Comparison of ENCODE assay signal across 1 cellular context in the genomic region with DNA sequence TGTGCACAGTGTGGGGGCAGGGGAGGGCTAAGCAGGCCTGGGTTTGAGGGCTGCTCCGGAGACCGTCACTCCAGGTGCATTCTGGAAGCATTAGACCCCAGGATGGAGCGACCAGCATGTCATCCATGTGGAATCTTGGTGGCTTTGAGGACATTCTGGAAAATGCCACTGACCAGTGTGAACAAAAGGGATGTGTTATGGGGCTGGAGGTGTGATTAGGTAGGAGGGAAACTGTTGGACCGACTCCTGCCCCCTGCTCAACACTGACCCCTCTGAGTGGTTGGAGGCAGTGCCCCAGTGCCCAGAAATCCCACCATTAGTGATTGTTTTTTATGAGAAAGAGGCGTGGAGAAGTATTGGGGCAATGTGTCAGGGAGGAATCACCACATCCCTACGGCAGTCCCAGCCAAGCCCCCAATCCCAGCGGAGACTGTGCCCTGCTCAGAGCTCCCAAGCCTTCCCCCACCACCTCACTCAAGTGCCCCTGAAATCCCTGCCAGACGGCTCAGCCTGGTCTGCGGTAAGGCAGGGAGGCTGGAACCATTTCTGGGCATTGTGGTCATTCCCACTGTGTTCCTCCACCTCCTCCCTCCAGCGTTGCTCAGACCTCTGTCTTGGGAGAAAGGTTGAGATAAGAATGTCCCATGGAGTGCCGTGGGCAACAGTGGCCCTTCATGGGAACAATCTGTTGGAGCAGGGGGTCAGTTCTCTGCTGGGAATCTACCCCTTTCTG.
TF ChIP-seq lines count a peak whose summit lies in the region.

No MANE protein-coding gene starts in this region.

TF ChIP-seq in HepG2, 621 proteins besides CTCF, POLR2A, EP300 and RAD21 (continued from another document and continues in another):
- TF ChIP-seq, protein P1, sequence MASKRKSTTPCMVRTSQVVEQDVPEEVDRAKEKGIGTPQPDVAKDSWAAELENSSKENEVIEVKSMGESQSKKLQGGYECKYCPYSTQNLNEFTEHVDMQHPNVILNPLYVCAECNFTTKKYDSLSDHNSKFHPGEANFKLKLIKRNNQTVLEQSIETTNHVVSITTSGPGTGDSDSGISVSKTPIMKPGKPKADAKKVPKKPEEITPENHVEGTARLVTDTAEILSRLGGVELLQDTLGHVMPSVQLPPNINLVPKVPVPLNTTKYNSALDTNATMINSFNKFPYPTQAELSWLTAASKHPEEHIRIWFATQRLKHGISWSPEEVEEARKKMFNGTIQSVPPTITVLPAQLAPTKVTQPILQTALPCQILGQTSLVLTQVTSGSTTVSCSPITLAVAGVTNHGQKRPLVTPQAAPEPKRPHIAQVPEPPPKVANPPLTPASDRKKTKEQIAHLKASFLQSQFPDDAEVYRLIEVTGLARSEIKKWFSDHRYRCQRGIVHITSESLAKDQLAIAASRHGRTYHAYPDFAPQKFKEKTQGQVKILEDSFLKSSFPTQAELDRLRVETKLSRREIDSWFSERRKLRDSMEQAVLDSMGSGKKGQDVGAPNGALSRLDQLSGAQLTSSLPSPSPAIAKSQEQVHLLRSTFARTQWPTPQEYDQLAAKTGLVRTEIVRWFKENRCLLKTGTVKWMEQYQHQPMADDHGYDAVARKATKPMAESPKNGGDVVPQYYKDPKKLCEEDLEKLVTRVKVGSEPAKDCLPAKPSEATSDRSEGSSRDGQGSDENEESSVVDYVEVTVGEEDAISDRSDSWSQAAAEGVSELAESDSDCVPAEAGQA (IDR thresholded peaks at IDR 0.05; ENCODE audit: low read depth), result no peak
- TF ChIP-seq, protein P1 (CRISPR knock-in tag; IDR thresholded peaks at IDR 0.05; ENCODE audit: borderline replicate concordance), result no peak
- TF ChIP-seq FOSL2 (CRISPR knock-in tag; IDR thresholded peaks at IDR 0.05) (0 out of 2 replicates have a peak, but pooled peaks have one; percentile 5), ZFP82 (CRISPR knock-in tag; IDR thresholded peaks at IDR 0.05; ENCODE audit: borderline replicate concordance) (no peak), ZNF615 (CRISPR knock-in tag; IDR thresholded peaks at IDR 0.05; ENCODE audit: borderline replicate concordance) (no peak), ATF7 (IDR thresholded peaks at IDR 0.05) (no peak), ATF7 (CRISPR knock-in tag; IDR thresholded peaks at IDR 0.05) (no peak), RAD51 (IDR thresholded peaks at IDR 0.05; ENCODE audit: borderline replicate concordance) (no peak), ZNF790 (CRISPR knock-in tag; IDR thresholded peaks at IDR 0.05; ENCODE audit: borderline replicate concordance) (no peak), MTF2 (CRISPR knock-in tag; IDR thresholded peaks at IDR 0.05; ENCODE audit: borderline replicate concordance) (no peak), TBX3 (IDR thresholded peaks at IDR 0.05; ENCODE audit: borderline replicate concordance) (no peak), NR2F1 (CRISPR knock-in tag; IDR thresholded peaks at IDR 0.05) (no peak), HDAC2 (CRISPR knock-in tag; IDR thresholded peaks at IDR 0.05) (0 out of 2 replicates have a peak, but pooled peaks have one; percentile 22), ZNF7 (CRISPR knock-in tag; IDR thresholded peaks at IDR 0.05) (no peak), ZNF775 (CRISPR knock-in tag; IDR thresholded peaks at IDR 0.05; ENCODE audit: borderline replicate concordance) (no peak), RFXAP (CRISPR knock-in tag; IDR thresholded peaks at IDR 0.05; ENCODE audit: borderline replicate concordance) (no peak), BRD4 (CRISPR knock-in tag; IDR thresholded peaks at IDR 0.05) (no peak; the same call in 1 of the 2 replicates), ZNF572 (CRISPR knock-in tag; IDR thresholded peaks at IDR 0.05) (peak; percentile 55; the same call in 1 of the 2 replicates), MEIS2 (CRISPR knock-in tag; IDR thresholded peaks at IDR 0.05) (peak; percentile 17; the same call in 1 of the 2 replicates), ESRRA (CRISPR knock-in tag; IDR thresholded peaks at IDR 0.05; ENCODE audit: low read depth) (no peak), ARNT2 (CRISPR knock-in tag; IDR thresholded peaks at IDR 0.05; ENCODE audit: low read depth) (peak; percentile 44; the same call in 1 of the 2 replicates), GABPB1 (CRISPR knock-in tag; IDR thresholded peaks at IDR 0.05) (0 out of 2 replicates have a peak, but pooled peaks have one; percentile 23), SUZ12 (IDR thresholded peaks at IDR 0.05; ENCODE audit: low read depth, low read length) (no peak), KLF12 (CRISPR knock-in tag; IDR thresholded peaks at IDR 0.05; ENCODE audit: borderline replicate concordance) (no peak), MBNL3 (CRISPR knock-in tag; conservative IDR thresholded peaks at IDR 0.05) (no peak), ZNF496 (CRISPR knock-in tag; IDR thresholded peaks at IDR 0.05; ENCODE audit: insufficient replicate concordance) (no peak), HNRNPLL (IDR thresholded peaks at IDR 0.05; ENCODE audit: low read depth, low read length, poor library complexity, severe bottlenecking) (no peak), ZNF224 (CRISPR knock-in tag; IDR thresholded peaks at IDR 0.05) (no peak)
- TF ChIP-seq, protein P2, sequence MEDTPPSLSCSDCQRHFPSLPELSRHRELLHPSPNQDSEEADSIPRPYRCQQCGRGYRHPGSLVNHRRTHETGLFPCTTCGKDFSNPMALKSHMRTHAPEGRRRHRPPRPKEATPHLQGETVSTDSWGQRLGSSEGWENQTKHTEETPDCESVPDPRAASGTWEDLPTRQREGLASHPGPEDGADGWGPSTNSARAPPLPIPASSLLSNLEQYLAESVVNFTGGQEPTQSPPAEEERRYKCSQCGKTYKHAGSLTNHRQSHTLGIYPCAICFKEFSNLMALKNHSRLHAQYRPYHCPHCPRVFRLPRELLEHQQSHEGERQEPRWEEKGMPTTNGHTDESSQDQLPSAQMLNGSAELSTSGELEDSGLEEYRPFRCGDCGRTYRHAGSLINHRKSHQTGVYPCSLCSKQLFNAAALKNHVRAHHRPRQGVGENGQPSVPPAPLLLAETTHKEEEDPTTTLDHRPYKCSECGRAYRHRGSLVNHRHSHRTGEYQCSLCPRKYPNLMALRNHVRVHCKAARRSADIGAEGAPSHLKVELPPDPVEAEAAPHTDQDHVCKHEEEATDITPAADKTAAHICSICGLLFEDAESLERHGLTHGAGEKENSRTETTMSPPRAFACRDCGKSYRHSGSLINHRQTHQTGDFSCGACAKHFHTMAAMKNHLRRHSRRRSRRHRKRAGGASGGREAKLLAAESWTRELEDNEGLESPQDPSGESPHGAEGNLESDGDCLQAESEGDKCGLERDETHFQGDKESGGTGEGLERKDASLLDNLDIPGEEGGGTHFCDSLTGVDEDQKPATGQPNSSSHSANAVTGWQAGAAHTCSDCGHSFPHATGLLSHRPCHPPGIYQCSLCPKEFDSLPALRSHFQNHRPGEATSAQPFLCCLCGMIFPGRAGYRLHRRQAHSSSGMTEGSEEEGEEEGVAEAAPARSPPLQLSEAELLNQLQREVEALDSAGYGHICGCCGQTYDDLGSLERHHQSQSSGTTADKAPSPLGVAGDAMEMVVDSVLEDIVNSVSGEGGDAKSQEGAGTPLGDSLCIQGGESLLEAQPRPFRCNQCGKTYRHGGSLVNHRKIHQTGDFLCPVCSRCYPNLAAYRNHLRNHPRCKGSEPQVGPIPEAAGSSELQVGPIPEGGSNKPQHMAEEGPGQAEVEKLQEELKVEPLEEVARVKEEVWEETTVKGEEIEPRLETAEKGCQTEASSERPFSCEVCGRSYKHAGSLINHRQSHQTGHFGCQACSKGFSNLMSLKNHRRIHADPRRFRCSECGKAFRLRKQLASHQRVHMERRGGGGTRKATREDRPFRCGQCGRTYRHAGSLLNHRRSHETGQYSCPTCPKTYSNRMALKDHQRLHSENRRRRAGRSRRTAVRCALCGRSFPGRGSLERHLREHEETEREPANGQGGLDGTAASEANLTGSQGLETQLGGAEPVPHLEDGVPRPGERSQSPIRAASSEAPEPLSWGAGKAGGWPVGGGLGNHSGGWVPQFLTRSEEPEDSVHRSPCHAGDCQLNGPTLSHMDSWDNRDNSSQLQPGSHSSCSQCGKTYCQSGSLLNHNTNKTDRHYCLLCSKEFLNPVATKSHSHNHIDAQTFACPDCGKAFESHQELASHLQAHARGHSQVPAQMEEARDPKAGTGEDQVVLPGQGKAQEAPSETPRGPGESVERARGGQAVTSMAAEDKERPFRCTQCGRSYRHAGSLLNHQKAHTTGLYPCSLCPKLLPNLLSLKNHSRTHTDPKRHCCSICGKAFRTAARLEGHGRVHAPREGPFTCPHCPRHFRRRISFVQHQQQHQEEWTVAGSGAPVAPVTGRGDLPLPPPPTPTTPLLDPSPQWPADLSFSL (CRISPR knock-in tag; IDR thresholded peaks at IDR 0.05), result no peak
- TF ChIP-seq, protein P3, sequence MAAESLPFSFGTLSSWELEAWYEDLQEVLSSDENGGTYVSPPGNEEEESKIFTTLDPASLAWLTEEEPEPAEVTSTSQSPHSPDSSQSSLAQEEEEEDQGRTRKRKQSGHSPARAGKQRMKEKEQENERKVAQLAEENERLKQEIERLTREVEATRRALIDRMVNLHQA (CRISPR knock-in tag; IDR thresholded peaks at IDR 0.05), result no peak
- TF ChIP-seq, protein P4, sequence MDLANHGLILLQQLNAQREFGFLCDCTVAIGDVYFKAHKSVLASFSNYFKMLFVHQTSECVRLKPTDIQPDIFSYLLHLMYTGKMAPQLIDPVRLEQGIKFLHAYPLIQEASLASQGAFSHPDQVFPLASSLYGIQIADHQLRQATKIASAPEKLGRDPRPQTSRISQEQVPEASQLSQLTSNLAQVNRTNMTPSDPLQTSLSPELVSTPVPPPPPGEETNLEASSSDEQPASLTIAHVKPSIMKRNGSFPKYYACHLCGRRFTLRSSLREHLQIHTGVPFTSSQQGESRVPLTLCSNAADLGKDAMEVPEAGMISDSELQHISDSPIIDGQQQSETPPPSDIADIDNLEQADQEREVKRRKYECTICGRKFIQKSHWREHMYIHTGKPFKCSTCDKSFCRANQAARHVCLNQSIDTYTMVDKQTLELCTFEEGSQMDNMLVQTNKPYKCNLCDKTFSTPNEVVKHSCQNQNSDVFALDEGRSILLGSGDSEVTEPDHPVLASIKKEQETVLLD (CRISPR knock-in tag; IDR thresholded peaks at IDR 0.05; ENCODE audit: low read depth), result no peak; the same call in 1 of the 2 replicates
- TF ChIP-seq, protein P5, sequence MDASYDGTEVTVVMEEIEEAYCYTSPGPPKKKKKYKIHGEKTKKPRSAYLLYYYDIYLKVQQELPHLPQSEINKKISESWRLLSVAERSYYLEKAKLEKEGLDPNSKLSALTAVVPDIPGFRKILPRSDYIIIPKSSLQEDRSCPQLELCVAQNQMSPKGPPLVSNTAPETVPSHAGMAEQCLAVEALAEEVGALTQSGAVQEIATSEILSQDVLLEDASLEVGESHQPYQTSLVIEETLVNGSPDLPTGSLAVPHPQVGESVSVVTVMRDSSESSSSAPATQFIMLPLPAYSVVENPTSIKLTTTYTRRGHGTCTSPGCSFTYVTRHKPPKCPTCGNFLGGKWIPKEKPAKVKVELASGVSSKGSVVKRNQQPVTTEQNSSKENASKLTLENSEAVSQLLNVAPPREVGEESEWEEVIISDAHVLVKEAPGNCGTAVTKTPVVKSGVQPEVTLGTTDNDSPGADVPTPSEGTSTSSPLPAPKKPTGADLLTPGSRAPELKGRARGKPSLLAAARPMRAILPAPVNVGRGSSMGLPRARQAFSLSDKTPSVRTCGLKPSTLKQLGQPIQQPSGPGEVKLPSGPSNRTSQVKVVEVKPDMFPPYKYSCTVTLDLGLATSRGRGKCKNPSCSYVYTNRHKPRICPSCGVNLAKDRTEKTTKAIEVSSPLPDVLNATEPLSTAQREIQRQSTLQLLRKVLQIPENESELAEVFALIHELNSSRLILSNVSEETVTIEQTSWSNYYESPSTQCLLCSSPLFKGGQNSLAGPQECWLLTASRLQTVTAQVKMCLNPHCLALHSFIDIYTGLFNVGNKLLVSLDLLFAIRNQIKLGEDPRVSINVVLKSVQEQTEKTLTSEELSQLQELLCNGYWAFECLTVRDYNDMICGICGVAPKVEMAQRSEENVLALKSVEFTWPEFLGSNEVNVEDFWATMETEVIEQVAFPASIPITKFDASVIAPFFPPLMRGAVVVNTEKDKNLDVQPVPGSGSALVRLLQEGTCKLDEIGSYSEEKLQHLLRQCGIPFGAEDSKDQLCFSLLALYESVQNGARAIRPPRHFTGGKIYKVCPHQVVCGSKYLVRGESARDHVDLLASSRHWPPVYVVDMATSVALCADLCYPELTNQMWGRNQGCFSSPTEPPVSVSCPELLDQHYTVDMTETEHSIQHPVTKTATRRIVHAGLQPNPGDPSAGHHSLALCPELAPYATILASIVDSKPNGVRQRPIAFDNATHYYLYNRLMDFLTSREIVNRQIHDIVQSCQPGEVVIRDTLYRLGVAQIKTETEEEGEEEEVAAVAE (CRISPR knock-in tag; IDR thresholded peaks at IDR 0.05; ENCODE audit: borderline replicate concordance), result peak; percentile 39; the same call in 1 of the 2 replicates
- TF ChIP-seq, protein P6, sequence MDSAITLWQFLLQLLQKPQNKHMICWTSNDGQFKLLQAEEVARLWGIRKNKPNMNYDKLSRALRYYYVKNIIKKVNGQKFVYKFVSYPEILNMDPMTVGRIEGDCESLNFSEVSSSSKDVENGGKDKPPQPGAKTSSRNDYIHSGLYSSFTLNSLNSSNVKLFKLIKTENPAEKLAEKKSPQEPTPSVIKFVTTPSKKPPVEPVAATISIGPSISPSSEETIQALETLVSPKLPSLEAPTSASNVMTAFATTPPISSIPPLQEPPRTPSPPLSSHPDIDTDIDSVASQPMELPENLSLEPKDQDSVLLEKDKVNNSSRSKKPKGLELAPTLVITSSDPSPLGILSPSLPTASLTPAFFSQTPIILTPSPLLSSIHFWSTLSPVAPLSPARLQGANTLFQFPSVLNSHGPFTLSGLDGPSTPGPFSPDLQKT (CRISPR knock-in tag; IDR thresholded peaks at IDR 0.05; ENCODE audit: borderline replicate concordance), result no peak
- TF ChIP-seq, protein P7, sequence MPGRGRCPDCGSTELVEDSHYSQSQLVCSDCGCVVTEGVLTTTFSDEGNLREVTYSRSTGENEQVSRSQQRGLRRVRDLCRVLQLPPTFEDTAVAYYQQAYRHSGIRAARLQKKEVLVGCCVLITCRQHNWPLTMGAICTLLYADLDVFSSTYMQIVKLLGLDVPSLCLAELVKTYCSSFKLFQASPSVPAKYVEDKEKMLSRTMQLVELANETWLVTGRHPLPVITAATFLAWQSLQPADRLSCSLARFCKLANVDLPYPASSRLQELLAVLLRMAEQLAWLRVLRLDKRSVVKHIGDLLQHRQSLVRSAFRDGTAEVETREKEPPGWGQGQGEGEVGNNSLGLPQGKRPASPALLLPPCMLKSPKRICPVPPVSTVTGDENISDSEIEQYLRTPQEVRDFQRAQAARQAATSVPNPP (CRISPR knock-in tag; IDR thresholded peaks at IDR 0.05), result peak; percentile 93
